Comparison of ENCODE assay signal across 1 cellular context in the genomic region with DNA sequence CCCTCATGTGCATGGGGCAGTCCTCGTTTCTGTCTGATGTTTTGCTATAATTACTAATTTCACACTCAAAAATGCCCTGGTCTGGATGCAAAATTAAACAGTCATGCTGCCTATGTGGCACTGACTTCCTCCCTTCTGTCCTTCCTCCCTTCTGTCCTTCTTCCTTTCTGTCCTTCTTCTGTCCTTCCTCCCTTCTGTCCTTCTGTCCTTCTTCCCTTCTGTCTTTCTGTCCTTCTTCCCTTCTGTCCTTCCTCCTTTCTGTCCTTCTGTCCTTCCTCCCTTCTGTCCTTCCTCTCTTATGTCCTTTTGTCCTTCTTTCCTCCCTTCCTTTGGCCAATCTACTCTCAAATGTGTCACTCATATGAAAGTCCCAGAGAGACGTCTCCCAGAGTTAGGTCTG.
A peak's percentile ranks its signal among the peaks of the same experiment; 100 is the strongest.
TF ChIP-seq lines count a peak whose summit lies in the region.

No MANE protein-coding gene starts in this region.

TF ChIP-seq in HepG2, 621 proteins besides CTCF, POLR2A, EP300 and RAD21 (continued from another document):
- TF ChIP-seq PHB2 (IDR thresholded peaks at IDR 0.05; ENCODE audit: partially characterized antibody) (peak; percentile 87), FOXK2 (IDR thresholded peaks at IDR 0.05) (0 out of 2 replicates have a peak, but pooled peaks have one; percentile 16)
- TF ChIP-seq, protein P1, sequence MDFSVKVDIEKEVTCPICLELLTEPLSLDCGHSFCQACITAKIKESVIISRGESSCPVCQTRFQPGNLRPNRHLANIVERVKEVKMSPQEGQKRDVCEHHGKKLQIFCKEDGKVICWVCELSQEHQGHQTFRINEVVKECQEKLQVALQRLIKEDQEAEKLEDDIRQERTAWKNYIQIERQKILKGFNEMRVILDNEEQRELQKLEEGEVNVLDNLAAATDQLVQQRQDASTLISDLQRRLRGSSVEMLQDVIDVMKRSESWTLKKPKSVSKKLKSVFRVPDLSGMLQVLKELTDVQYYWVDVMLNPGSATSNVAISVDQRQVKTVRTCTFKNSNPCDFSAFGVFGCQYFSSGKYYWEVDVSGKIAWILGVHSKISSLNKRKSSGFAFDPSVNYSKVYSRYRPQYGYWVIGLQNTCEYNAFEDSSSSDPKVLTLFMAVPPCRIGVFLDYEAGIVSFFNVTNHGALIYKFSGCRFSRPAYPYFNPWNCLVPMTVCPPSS (IDR thresholded peaks at IDR 0.05), result peak; percentile 80; the same call in 1 of the 2 replicates
